ENCODE assay signal across 1 cellular context in the genomic region with DNA sequence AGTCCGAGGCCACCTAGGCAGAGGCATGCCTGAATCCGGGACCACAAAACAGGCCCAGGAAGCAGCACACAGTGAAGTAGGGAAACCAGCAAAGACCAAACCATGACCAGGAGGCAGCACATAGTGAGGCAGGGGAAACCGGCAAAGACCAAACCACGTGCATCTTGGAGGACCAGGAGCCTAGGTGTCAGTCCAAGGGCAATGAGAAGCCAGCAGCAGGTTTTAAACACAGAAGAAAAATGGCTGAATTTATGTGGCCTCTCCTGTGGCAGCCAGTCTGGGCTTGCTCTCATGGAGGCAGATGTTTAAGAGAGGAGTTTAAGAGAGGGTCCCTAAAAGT.
TF ChIP-seq lines count a peak whose summit lies in the region.

No MANE protein-coding gene starts in this region.

TF ChIP-seq in HepG2, 621 proteins besides CTCF, POLR2A, EP300 and RAD21 (continued from another document):
- TF ChIP-seq, protein P1, sequence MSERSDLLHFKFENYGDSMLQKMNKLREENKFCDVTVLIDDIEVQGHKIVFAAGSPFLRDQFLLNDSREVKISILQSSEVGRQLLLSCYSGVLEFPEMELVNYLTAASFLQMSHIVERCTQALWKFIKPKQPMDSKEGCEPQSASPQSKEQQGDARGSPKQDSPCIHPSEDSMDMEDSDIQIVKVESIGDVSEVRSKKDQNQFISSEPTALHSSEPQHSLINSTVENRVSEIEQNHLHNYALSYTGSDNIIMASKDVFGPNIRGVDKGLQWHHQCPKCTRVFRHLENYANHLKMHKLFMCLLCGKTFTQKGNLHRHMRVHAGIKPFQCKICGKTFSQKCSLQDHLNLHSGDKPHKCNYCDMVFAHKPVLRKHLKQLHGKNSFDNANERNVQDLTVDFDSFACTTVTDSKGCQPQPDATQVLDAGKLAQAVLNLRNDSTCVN (CRISPR knock-in tag; IDR thresholded peaks at IDR 0.05; ENCODE audit: borderline replicate concordance) = 0 out of 2 replicates have a peak, but pooled peaks have one; percentile 14
- TF ChIP-seq NR3C1 (CRISPR knock-in tag; IDR thresholded peaks at IDR 0.05) (no peak), ZNF335 (CRISPR knock-in tag; IDR thresholded peaks at IDR 0.05) (0 out of 2 replicates have a peak, but pooled peaks have one; percentile 4), ZNF614 (CRISPR knock-in tag; IDR thresholded peaks at IDR 0.05; ENCODE audit: borderline replicate concordance) (0 out of 2 replicates have a peak, but pooled peaks have one; percentile 4), MXD4 (CRISPR knock-in tag; IDR thresholded peaks at IDR 0.05) (peak; percentile 1; the same call in 1 of the 2 replicates), ZNF781 (CRISPR knock-in tag; IDR thresholded peaks at IDR 0.05; ENCODE audit: borderline replicate concordance, not compliant biosample characterization) (peak; percentile 4), MIER3 (CRISPR knock-in tag; IDR thresholded peaks at IDR 0.05; ENCODE audit: borderline replicate concordance) (0 out of 2 replicates have a peak, but pooled peaks have one; percentile 14)
- TF ChIP-seq, protein P2, sequence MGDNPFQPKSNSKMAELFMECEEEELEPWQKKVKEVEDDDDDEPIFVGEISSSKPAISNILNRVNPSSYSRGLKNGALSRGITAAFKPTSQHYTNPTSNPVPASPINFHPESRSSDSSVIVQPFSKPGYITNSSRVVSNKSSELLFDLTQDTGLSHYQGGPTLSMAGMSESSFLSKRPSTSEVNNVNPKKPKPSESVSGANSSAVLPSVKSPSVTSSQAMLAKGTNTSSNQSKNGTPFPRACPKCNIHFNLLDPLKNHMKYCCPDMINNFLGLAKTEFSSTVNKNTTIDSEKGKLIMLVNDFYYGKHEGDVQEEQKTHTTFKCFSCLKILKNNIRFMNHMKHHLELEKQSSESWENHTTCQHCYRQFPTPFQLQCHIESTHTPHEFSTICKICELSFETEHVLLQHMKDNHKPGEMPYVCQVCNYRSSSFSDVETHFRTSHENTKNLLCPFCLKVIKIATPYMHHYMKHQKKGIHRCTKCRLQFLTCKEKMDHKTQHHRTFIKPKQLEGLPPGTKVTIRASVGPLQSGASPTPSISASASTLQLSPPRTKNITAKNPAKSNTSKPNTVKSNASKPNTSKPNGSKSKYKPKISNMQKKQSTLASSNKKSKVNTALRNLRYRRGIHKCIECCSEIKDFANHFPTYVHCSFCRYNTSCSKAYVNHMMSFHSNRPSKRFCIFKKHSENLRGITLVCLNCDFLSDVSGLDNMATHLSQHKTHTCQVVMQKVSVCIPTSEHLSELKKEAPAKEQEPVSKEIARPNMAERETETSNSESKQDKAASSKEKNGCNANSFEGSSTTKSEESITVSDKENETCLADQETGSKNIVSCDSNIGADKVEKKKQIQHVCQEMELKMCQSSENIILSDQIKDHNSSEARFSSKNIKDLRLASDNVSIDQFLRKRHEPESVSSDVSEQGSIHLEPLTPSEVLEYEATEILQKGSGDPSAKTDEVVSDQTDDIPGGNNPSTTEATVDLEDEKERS (CRISPR knock-in tag; IDR thresholded peaks at IDR 0.05) = no peak
- TF ChIP-seq, protein P3, sequence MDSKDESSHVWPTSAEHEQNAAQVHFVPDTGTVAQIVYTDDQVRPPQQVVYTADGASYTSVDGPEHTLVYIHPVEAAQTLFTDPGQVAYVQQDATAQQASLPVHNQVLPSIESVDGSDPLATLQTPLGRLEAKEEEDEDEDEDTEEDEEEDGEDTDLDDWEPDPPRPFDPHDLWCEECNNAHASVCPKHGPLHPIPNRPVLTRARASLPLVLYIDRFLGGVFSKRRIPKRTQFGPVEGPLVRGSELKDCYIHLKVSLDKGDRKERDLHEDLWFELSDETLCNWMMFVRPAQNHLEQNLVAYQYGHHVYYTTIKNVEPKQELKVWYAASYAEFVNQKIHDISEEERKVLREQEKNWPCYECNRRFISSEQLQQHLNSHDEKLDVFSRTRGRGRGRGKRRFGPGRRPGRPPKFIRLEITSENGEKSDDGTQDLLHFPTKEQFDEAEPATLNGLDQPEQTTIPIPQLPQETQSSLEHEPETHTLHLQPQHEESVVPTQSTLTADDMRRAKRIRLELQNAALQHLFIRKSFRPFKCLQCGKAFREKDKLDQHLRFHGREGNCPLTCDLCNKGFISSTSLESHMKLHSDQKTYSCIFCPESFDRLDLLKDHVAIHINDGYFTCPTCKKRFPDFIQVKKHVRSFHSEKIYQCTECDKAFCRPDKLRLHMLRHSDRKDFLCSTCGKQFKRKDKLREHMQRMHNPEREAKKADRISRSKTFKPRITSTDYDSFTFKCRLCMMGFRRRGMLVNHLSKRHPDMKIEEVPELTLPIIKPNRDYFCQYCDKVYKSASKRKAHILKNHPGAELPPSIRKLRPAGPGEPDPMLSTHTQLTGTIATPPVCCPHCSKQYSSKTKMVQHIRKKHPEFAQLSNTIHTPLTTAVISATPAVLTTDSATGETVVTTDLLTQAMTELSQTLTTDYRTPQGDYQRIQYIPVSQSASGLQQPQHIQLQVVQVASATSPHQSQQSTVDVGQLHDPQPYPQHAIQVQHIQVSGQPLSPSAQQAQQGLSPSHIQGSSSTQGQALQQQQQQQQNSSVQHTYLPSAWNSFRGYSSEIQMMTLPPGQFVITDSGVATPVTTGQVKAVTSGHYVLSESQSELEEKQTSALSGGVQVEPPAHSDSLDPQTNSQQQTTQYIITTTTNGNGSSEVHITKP (CRISPR knock-in tag; IDR thresholded peaks at IDR 0.05; ENCODE audit: low read depth) = peak; percentile 0; the same call in 1 of the 2 replicates
